In the genomic region with DNA sequence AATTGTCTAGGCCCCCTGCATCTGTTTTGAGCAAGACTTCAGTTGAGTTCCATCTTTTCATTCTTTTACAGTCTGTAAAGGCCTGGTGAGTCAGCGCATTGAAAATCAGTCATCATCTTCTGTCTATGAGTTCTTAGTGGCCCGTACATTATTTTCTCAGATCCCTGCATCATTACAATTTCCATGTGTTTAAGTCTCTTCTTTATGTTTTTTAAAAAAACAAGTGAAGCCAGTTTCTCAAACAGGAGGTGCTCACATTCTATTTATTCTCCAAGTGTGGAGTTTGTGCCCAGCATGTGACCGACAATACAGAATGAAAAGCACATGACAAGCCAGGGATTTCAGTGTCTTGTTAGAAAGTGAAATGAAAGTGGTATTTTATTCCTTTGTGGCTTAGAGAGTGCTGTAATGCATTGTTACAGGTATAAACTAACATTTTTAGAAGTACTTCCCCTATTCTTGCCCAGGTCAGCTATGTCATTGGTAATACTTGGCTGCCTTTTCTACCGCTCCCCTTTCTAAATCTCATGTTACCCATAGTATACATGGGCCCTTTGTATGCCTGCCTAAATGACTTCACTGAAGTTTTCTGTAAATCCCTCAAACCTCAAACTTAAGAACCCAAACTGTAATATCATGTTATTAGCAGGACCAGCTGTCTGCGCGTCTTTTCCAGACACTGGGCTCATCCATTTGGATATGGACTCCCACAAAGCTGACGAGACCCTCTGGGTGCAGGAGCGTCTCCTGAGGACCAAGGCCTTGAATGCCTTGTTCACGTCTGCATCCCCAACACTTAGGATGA, we compare ENCODE assay signal across 9 cellular contexts.
DNase-seq lines count a peak whose midpoint lies in the region; ATAC-seq, FAIRE-seq and TF ChIP-seq lines count a peak whose summit lies in the region.
"Had no signal": no experiment of that assay in that cellular context is flagged by ENCODE, and none has a peak within 500 bp of the region (broad histone marks: within the 10 kb centered on the region; RNA-seq: fewer than 3 reads in every experiment).

No MANE protein-coding gene starts in this region.

- H3K9me3 ChIP-seq in kidney (ENCODE audit: control insufficient read depth in 1 of 2, low read length in 2 of 2) (no peaks in the 10 kb centered on the region), transverse colon (no peaks in the 10 kb centered on the region)

- WGBS in transverse colon (ENCODE audit: low coverage in 1 of 2), 2 donors, result 91 to 93% methylated on average over 4 to 9 of the region's 9 CpGs

- peak; percentile 54 for DNase-seq in GM03348 (ENCODE audit: low spot score)
- peak; percentile 77 for DNase-seq in fibroblast of peridontal ligament (ENCODE audit: extremely low read depth)
- no peak for DNase-seq in kidney
- DNase-seq in transverse colon, result no peak
- no peak for DNase-seq in inferior parietal cortex (ENCODE audit: extremely low spot score)
- DNase-seq in natural killer cell, result no peak
- DNase-seq: amygdala had no signal

- no peaks in the 10 kb centered on the region for H3K4me1 ChIP-seq in kidney (ENCODE audit: control insufficient read depth in 1 of 2, insufficient read depth in 1 of 2, low read depth in 1 of 2, low read length in 2 of 2)
- no peaks in the 10 kb centered on the region for H3K4me1 ChIP-seq in transverse colon

- no peak overlapping the region for H3K4me3 Mint-ChIP-seq in natural killer cell

- H3K36me3 Mint-ChIP-seq in natural killer cell, result no peaks in the 10 kb centered on the region

- in situ Hi-C loops in transverse colon (cut with MboI; ENCODE audit: low pct_ligation_motif_present in 1 of 4, low pct_unique_long_range_greater_than_20kb in 1 of 4, low sequenced_read_pairs in 3 of 4), result no loop called here

- H3K27ac Mint-ChIP-seq in natural killer cell, result no peak overlapping the region

- H3K4me1 Mint-ChIP-seq in natural killer cell, result peaks cover 12 to 13% of the 10 kb centered on the region in 2 donors

- H3K4me3 ChIP-seq in kidney (ENCODE audit: low read length in 2 of 2) (no peak overlapping the region), transverse colon (no peak overlapping the region)

- no peaks in the 10 kb centered on the region for H3K27me3 Mint-ChIP-seq in natural killer cell (ENCODE audit: low read depth in 2 of 2)

- no peak for TF ChIP-seq EP300 in transverse colon (IDR thresholded peaks at IDR 0.05; ENCODE audit: low read depth)

- no peak for FAIRE-seq in kidney (lab: Jason Lieb, UNC)

- ATAC-seq in GM21526 (IDR thresholded peaks at IDR 0.05; ENCODE audit: low FRiP score, unreplicated experiment) (peak; percentile 71), HG03565 (IDR thresholded peaks at IDR 0.05; ENCODE audit: unreplicated experiment) (peak; percentile 74), natural killer cell (no peak)

- no peaks in the 10 kb centered on the region for H3K9me3 Mint-ChIP-seq in natural killer cell

- H3K36me3 ChIP-seq in kidney (ENCODE audit: control insufficient read depth in 1 of 2, insufficient read depth in 2 of 2, low read length in 2 of 2) (peaks cover 9 to 21% of the 10 kb centered on the region in 2 donors), transverse colon (no peaks in the 10 kb centered on the region)

- H3K27ac ChIP-seq in kidney (ENCODE audit: low read depth in 2 of 2, low read length in 2 of 2) (no peak overlapping the region), transverse colon (no peak overlapping the region)

- no peak for TF ChIP-seq POLR2A in transverse colon (IDR thresholded peaks at IDR 0.05)

- no peak overlapping the region for H3K9ac ChIP-seq in kidney (ENCODE audit: low read length in 2 of 2)

- intact Hi-C loops in kidney (cut with DNase I) (no loop called here), transverse colon (cut with DNase I; ENCODE audit: low total_unique reads) (no loop called here), natural killer cell (cut with micrococcal nuclease) (no loop called here)

- TF ChIP-seq CTCF in kidney (IDR thresholded peaks at IDR 0.05; ENCODE audit: borderline replicate concordance, extremely low read depth, insufficient read depth) (no peak), transverse colon (IDR thresholded peaks at IDR 0.05) (no peak), natural killer cell (IDR thresholded peaks at IDR 0.05) (no peak)

- no peaks in the 10 kb centered on the region for H3K27me3 ChIP-seq in transverse colon

Comparison
In these comparisons a context has a peak if more than half of its experiments do, and no peak if none do; other contexts are left out.
1. DNase-seq: peak in GM03348 (single experiment) and fibroblast of peridontal ligament (single experiment); none in kidney (single experiment), transverse colon (single experiment), inferior parietal cortex (single experiment) and natural killer cell (single experiment).
2. ATAC-seq: peak in GM21526 (single experiment) and HG03565 (single experiment); none in natural killer cell (0 of 3).